Comparison of ENCODE assay signal across 10 cellular contexts in the genomic region with DNA sequence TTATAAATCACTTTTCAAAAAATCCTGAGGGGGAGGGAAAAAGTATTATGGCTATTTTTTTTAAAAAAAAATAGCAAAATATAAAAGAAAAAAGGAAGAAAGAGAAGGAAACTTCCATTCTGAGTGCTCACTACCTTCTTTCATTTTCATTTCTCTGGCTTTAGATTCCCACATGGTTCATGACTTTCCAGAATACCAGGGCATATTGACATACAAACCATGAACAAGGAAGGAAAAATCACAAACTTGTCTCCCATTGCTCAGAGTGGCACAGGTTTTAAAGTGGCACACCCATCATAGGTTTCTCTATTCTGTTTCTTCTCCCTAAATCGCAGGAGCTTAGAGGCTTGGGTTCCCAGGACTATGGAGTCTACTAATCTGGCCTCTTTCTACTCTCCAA.
"Had no signal": no experiment of that assay in that cellular context is flagged by ENCODE, and none has a peak within 500 bp of the region (broad histone marks: within the 10 kb centered on the region; RNA-seq: fewer than 3 reads in every experiment).

No MANE protein-coding gene starts in this region.

- H3K27ac ChIP-seq: HL-60 had no signal

- H3K9me3 Mint-ChIP-seq: IgD-negative memory B cell had no signal

- FAIRE-seq: H1, H54, HepG2 had no signal

- H3K4me2 ChIP-seq: GM23338 had no signal

- H3K27me3 Mint-ChIP-seq: IgD-negative memory B cell had no signal

- H2AFZ ChIP-seq: GM23338 had no signal

- H3K4me3 ChIP-seq: GM23338 had no signal

- DNase-seq: H9, HFFc6, KBM-7 had no signal

- H3K4me1 Mint-ChIP-seq: GM23338, H9 had no signal

- H3K4me3 Mint-ChIP-seq: GM23338, H9, HFFc6, IgD-negative memory B cell had no signal

- H3K27ac Mint-ChIP-seq: GM23338, H9, HFFc6, IgD-negative memory B cell had no signal

- ATAC-seq: GM23338, HCT116, HepG2 had no signal

- H3K36me3 Mint-ChIP-seq: IgD-negative memory B cell had no signal
